Comparison of ENCODE assay signal across 8 cellular contexts in the genomic region with DNA sequence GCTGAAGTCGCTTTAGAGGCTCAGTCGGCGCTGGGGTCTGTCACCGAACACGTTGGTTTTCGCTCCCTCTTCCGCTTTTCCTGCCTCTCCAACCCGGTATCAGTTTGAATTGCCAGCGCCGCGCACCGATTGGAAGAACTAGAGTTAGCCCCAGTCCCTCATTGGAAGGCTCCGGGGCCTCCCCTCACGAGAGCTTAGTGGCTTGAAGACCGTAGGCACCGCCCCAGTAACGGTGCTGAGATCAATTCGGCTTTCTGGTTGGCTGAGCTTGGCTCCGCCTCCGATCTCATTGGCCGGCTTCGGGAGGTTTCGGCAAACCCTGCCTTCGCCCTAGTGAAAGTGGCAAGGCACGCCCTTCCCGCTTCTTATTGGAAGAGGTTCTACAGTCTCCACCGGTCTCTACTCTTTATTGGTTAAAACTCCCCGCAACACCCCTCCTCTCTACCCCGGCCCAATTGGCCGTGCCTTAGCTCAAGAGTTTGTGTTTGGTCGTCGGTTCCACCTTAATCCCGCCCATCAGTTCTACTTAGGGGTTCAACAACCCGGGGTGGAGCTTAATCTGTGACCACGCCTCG. TPM values are rescaled to one million over a fixed set of nuclear protein-coding genes. Genes with fewer than 3 reads are reported as not detected.
A peak's percentile ranks its signal among the peaks of the same experiment; 100 is the strongest.
DNase-seq lines count a peak whose midpoint lies in the region; ATAC-seq and TF ChIP-seq lines count a peak whose summit lies in the region.
"Not testable (repeated sequence)": the region's sequence is repeated elsewhere in the genome, so short reads cannot be mapped to it uniquely, and the experiment has no call there.

A gene (minus strand): TSS at position 51 of the 575 bp plus-strand sequence. CDS start 814 bp downstream, outside the sequence.

- not testable (repeated sequence) for H4K20me1 ChIP-seq in DND-41 (ENCODE audit: insufficient read depth, low read length); Loucy (ENCODE audit: insufficient read depth, low read length, poor library complexity, severe bottlenecking)

- H3K9me3 Mint-ChIP-seq in naive thymus-derived CD8-positive, alpha-beta T cell: not testable (repeated sequence)

- TF ChIP-seq CTCF in DND-41 (IDR thresholded peaks at IDR 0.05; ENCODE audit: borderline replicate concordance, extremely low read depth, low read length, poor library complexity, severe bottlenecking); Loucy (conservative IDR thresholded peaks at IDR 0.05; ENCODE audit: low read length); esophagus muscularis mucosa (IDR thresholded peaks at IDR 0.05): not testable (repeated sequence)

- 0% methylated on average over 15 of the region's 36 CpGs for WGBS in esophagus muscularis mucosa

- H3K27ac ChIP-seq in DND-41 (ENCODE audit: low read length) (peak within 1 kb of the TSS; percentile 52; the same call in 1 of the 2 replicates), esophagus muscularis mucosa (replicated peaks in 1 of 4) (peak within 1 kb of the TSS; percentile 87 to 90 (median 88))

- not testable (repeated sequence) for H3F3A ChIP-seq in Loucy (ENCODE audit: low read depth)

- H3K4me3 ChIP-seq in DND-41 (ENCODE audit: low read depth in 1 of 2, low read length in 2 of 2) (peak within 1 kb of the TSS in 1 of 2 experiments; percentile 58; a peak in 2 of 4 replicates), Loucy (ENCODE audit: low read length, poor library complexity, severe bottlenecking) (peak within 1 kb of the TSS; percentile 70), esophagus muscularis mucosa (peak within 1 kb of the TSS; percentile 56 to 70 (median 62))

- H3K9me3 ChIP-seq in DND-41 (ENCODE audit: insufficient read depth, low read length, severe bottlenecking); Loucy (ENCODE audit: insufficient read depth, low read depth, low read length); esophagus muscularis mucosa: not testable (repeated sequence)

- not testable (repeated sequence) for H3K9me2 ChIP-seq in Loucy (replicated peaks; ENCODE audit: low read depth, low read length)

- not testable (repeated sequence) for H3K36me3 Mint-ChIP-seq in naive thymus-derived CD8-positive, alpha-beta T cell

- H3K4me1 Mint-ChIP-seq in naive thymus-derived CD8-positive, alpha-beta T cell: not testable (repeated sequence)

- H3K4me2 ChIP-seq in DND-41 (ENCODE audit: insufficient read depth, low read length): peak within 1 kb of the TSS; percentile 53
- H3K4me2 ChIP-seq in Loucy (ENCODE audit: low read depth, low read length, poor library complexity, severe bottlenecking): not testable (repeated sequence)

- peak; percentile 86 for ATAC-seq in DND-41 (ENCODE audit: insufficient read depth, low read depth)
- ATAC-seq in naive thymus-derived CD8-positive, alpha-beta T cell: peak; percentile 86 to 88

- POLR2A ChIA-PET in naive thymus-derived CD8-positive, alpha-beta T cell (lab: Charles Lee): not testable (repeated sequence)

- not testable (repeated sequence) for H3K79me2 ChIP-seq in DND-41 (ENCODE audit: insufficient read depth, low read length); Loucy (ENCODE audit: insufficient read depth, low read length)

- H2AFZ ChIP-seq in DND-41 (ENCODE audit: low read depth, low read length): peak within 1 kb of the TSS; percentile 58
- not testable (repeated sequence) for H2AFZ ChIP-seq in Loucy (ENCODE audit: low read length)

- peak within 1 kb of the TSS; percentile 71 to 87 (median 80) for H3K4me3 Mint-ChIP-seq in naive thymus-derived CD8-positive, alpha-beta T cell

- peak within 1 kb of the TSS; percentile 50 for H3K9ac ChIP-seq in DND-41 (ENCODE audit: low read depth, low read length)
- peak within 1 kb of the TSS; percentile 27 for H3K9ac ChIP-seq in Loucy (ENCODE audit: low read depth, low read length, poor library complexity, severe bottlenecking)

- H3K27ac Mint-ChIP-seq in naive thymus-derived CD8-positive, alpha-beta T cell: peak within 1 kb of the TSS in 4 of 10 donors; percentile 3 to 91 (median 54)

- intact Hi-C loops in esophagus muscularis mucosa (cut with DNase I): not testable (repeated sequence)

- not testable (repeated sequence) for H3K27me3 Mint-ChIP-seq in naive thymus-derived CD8-positive, alpha-beta T cell

- not testable (repeated sequence) for TF ChIP-seq POLR2A in esophagus muscularis mucosa (IDR thresholded peaks at IDR 0.05; ENCODE audit: low read depth)

- not testable (repeated sequence) for H3K27me3 ChIP-seq in DND-41 (ENCODE audit: insufficient read depth, low read length, poor library complexity); Loucy (ENCODE audit: insufficient read depth, low read length, poor library complexity, severe bottlenecking); esophagus muscularis mucosa

- DNase-seq in DND-41 (peak; percentile 99), HCEC 1CT (peak; percentile 99), RPMI7951 (ENCODE audit: low read depth) (peak; percentile 99), esophagus muscularis mucosa (ENCODE audit: extremely low spot score) (peak; percentile 100)
- peak; percentile 96 for DNase-seq in activated T-cell treated with anti-CD3 and anti-CD28 coated beads, Interleukin-2, amount 50 U/mL, for 48 hours
- peak; percentile 78 to 99 (median 98) for DNase-seq in naive thymus-derived CD8-positive, alpha-beta T cell
- DNase-seq in stimulated activated CD8-positive, alpha-beta memory T cell treated with anti-CD3 and anti-CD28 coated beads, Interleukin-7, amount 100 ng/mL, for 24 hours (ENCODE audit: low read depth): peak; percentile 88

- H3K4me1 ChIP-seq in DND-41 (ENCODE audit: insufficient read depth, low read length); Loucy (ENCODE audit: insufficient read depth, low read length, poor library complexity, severe bottlenecking); esophagus muscularis mucosa: not testable (repeated sequence)

- not testable (repeated sequence) for H3K36me3 ChIP-seq in DND-41 (ENCODE audit: insufficient read depth, low read length); Loucy (ENCODE audit: insufficient read depth, low read length); esophagus muscularis mucosa

- TF ChIP-seq EP300 in esophagus muscularis mucosa (IDR thresholded peaks at IDR 0.05): not testable (repeated sequence)

RNA-seq across cellular contexts. Expression of the gene that starts here (rescaled TPM):
- total RNA-seq in RPMI7951 (2014; rRNA removed; shearing (Covaris generic)): 7.5 and 12.1 TPM in 2 replicates
- 1 to 10 TPM in 2 of 4 donors, under 1 TPM in 2; 0.45 to 4.6 (median 1.3) TPM for total RNA-seq in esophagus muscularis mucosa
- 1 to 10 TPM in 1 of 2 experiments, not detected in 1; 1.1 TPM for total RNA-seq in naive thymus-derived CD8-positive, alpha-beta T cell
- under 1 TPM in 2 of 3 donors, not detected in 1; 0.28 to 0.38 TPM for polyA plus RNA-seq in naive thymus-derived CD8-positive, alpha-beta T cell
